ENCODE assay signal across 24 cellular contexts in the genomic region with DNA sequence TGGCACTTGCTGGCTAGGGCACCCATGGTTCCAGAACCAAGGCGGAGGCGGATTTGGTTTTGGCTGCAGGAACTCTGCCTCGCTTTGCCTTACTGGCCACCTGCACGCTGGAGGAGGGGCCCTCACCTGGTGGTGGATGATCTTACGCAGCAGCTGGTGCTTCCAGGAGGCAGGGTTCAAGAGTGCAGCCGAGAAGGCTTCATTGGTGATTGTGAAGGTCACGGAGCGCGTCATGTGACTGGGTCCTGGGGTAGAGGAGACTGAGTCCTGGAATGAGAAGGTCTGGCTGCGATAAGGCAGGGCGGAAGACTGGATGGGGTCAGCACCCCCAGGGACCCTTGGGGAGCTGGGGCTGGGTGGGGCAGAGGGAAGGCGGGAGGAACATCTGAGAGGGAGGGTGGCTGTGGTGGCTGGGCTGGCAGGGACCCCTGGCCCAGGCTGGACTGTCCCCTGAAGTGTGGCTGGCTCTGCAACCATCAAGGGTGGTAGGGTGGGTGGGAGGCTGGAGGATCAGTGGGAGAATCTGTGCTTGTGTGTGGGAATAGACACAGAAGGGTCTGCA. TPM values are rescaled to one million over a fixed set of nuclear protein-coding genes. Genes with fewer than 3 reads are reported as not detected.
"Had no signal": no experiment of that assay in that cellular context is flagged by ENCODE, and none has a peak within 500 bp of the region (broad histone marks: within the 10 kb centered on the region; RNA-seq: fewer than 3 reads in every experiment).

No MANE protein-coding gene starts in this region.

- H3K4me3 Mint-ChIP-seq: activated CD4-positive, alpha-beta T cell treated with anti-CD3 and anti-CD28 coated beads, Interleukin-2, amount 10 ng/mL, durations not matched to agents 7 days and 5 days; activated CD8-positive, alpha-beta T cell treated with anti-CD3 and anti-CD28 coated beads, Interleukin-2, amount 10 ng/mL, durations not matched to agents 7 days and 5 days; activated naive CD4-positive, alpha-beta T cell treated with anti-CD3 and anti-CD28 coated beads, Interleukin-2, amount 50 U/mL, for 24 hours; activated T-cell treated with anti-CD3 and anti-CD28 coated beads, Interleukin-2, amount 50 U/mL, for 4 hours; effector memory CD8-positive, alpha-beta T cell; neural progenitor cell had no signal

- H3K27ac ChIP-seq: cardiac muscle cell, left lung, neural progenitor cell, ovary had no signal

- ATAC-seq: activated CD4-positive, CD25-positive, alpha-beta regulatory T cell treated with anti-CD3 and anti-CD28 coated beads, Interleukin-2, amount 50 U/mL, for 24 hours; activated CD8-positive, alpha-beta T cell treated with anti-CD3 and anti-CD28 coated beads, Interleukin-2, amount 10 ng/mL, durations not matched to agents 7 days and 5 days; activated T-cell treated with anti-CD3 and anti-CD28 coated beads, Interleukin-2, amount 50 U/mL, for 4 hours; effector memory CD8-positive, alpha-beta T cell; left lung had no signal

- H2AFZ ChIP-seq: neural progenitor cell had no signal

- H3K27ac Mint-ChIP-seq: activated CD4-positive, alpha-beta T cell treated with anti-CD3 and anti-CD28 coated beads, Interleukin-2, amount 10 ng/mL, durations not matched to agents 7 days and 5 days; activated CD8-positive, alpha-beta T cell treated with anti-CD3 and anti-CD28 coated beads, Interleukin-2, amount 10 ng/mL, durations not matched to agents 7 days and 5 days; effector memory CD8-positive, alpha-beta T cell; neural progenitor cell had no signal

- H3K9me3 Mint-ChIP-seq: activated CD4-positive, alpha-beta T cell treated with anti-CD3 and anti-CD28 coated beads, Interleukin-2, amount 10 ng/mL, durations not matched to agents 7 days and 5 days; activated naive CD4-positive, alpha-beta T cell treated with anti-CD3 and anti-CD28 coated beads, Interleukin-2, amount 50 U/mL, for 24 hours; activated T-cell treated with anti-CD3 and anti-CD28 coated beads, Interleukin-2, amount 50 U/mL, for 4 hours; effector memory CD8-positive, alpha-beta T cell; neural progenitor cell had no signal

- H3K4me1 Mint-ChIP-seq: activated CD4-positive, alpha-beta T cell treated with anti-CD3 and anti-CD28 coated beads, Interleukin-2, amount 10 ng/mL, durations not matched to agents 7 days and 5 days; activated naive CD4-positive, alpha-beta T cell treated with anti-CD3 and anti-CD28 coated beads, Interleukin-2, amount 50 U/mL, for 24 hours had no signal

- H3K36me3 ChIP-seq: cardiac muscle cell, left lung, neural progenitor cell, ovary had no signal

- H3K4me2 ChIP-seq: neural progenitor cell had no signal

- H3K4me3 ChIP-seq: cardiac muscle cell, left lung, neural progenitor cell, ovary had no signal

- H3K4me1 ChIP-seq: left lung, neural progenitor cell had no signal

- H3K36me3 Mint-ChIP-seq: activated naive CD4-positive, alpha-beta T cell treated with anti-CD3 and anti-CD28 coated beads, Interleukin-2, amount 50 U/mL, for 24 hours; neural progenitor cell had no signal

- DNase-seq: activated CD4-positive, alpha-beta T cell treated with anti-CD3 and anti-CD28 coated beads, Interleukin-2, amount 10 ng/mL, durations not matched to agents 7 days and 5 days; activated CD8-positive, alpha-beta memory T cell treated with anti-CD3 and anti-CD28 coated beads, Interleukin-2, amount 50 U/mL, for 4 hours; activated CD8-positive, alpha-beta T cell treated with anti-CD3 and anti-CD28 coated beads, Interleukin-2, amount 10 ng/mL, durations not matched to agents 7 days and 5 days; activated T-cell treated with anti-CD3 and anti-CD28 coated beads, Interleukin-2, amount 50 U/mL, for 4 hours; effector memory CD8-positive, alpha-beta T cell; foreskin fibroblast; hippocampal formation; stimulated activated CD4-positive, alpha-beta T cell treated with anti-CD3 and anti-CD28 coated beads, Interleukin-12 subunit alpha, Interleukin-12 subunit beta, amount 100 ng/mL, for 4 hours; stimulated activated CD4-positive, alpha-beta T cell treated with anti-CD3 and anti-CD28 coated beads, Interleukin-1b, Interleukin-23, amount 100 ng/mL, for 48 hours; stimulated activated CD8-positive, alpha-beta memory T cell treated with anti-CD3 and anti-CD28 coated beads, Interleukin-4, amount 100 ng/mL, for 48 hours; stimulated activated naive CD4-positive, alpha-beta T cell; T1000 had no signal

- FAIRE-seq: keratinocyte had no signal

- H3K27me3 ChIP-seq: cardiac muscle cell, neural progenitor cell, ovary had no signal

- H3K9me3 ChIP-seq: left lung, ovary had no signal

RNA-seq across cellular contexts. Expression of gene GOLGA6C, which starts 25.8 kb away (rescaled TPM):
- total RNA-seq: activated CD4-positive, alpha-beta T cell treated with anti-CD3 and anti-CD28 coated beads, Interleukin-2, amount 10 ng/mL, durations not matched to agents 7 days and 5 days; activated CD8-positive, alpha-beta T cell treated with anti-CD3 and anti-CD28 coated beads, Interleukin-2, amount 10 ng/mL, durations not matched to agents 7 days and 5 days; activated T-cell treated with anti-CD3 and anti-CD28 coated beads, Interleukin-2, amount 50 U/mL, for 4 hours; dermis microvascular lymphatic vessel endothelial cell; glomerular endothelial cell; left lung; ovary; T-helper 1 cell treated with Interleukin-12 subunit alpha and Interleukin-12 subunit beta and Interleukin-4 antibody, amounts not matched to agents 30 ng/mL and 1 ng/mL, for 36 hours; urinary bladder had no signal
- polyA plus RNA-seq: cardiac muscle cell, keratinocyte, ovary, urinary bladder had no signal

RNA-seq across cellular contexts. Expression of gene GOLGA6D, which starts 50.3 kb away (rescaled TPM):
- total RNA-seq: activated CD4-positive, alpha-beta T cell treated with anti-CD3 and anti-CD28 coated beads, Interleukin-2, amount 10 ng/mL, durations not matched to agents 7 days and 5 days; activated CD8-positive, alpha-beta T cell treated with anti-CD3 and anti-CD28 coated beads, Interleukin-2, amount 10 ng/mL, durations not matched to agents 7 days and 5 days; activated T-cell treated with anti-CD3 and anti-CD28 coated beads, Interleukin-2, amount 50 U/mL, for 4 hours; dermis microvascular lymphatic vessel endothelial cell; glomerular endothelial cell; left lung; mononuclear cell; T-helper 1 cell treated with Interleukin-12 subunit alpha and Interleukin-12 subunit beta and Interleukin-4 antibody, amounts not matched to agents 30 ng/mL and 1 ng/mL, for 36 hours; urinary bladder had no signal
- polyA plus RNA-seq: cardiac muscle cell, urinary bladder had no signal
